ENCODE assay signal across 8 cellular contexts in genomic region chr7:17939670-17940301, GRCh38. TPM values are rescaled to one million over a fixed set of nuclear protein-coding genes. Genes with fewer than 3 reads are reported as not detected.
DNase-seq lines count a peak whose midpoint lies in the region; ATAC-seq and FAIRE-seq lines count a peak whose summit lies in the region.

No MANE protein-coding gene starts in this region.

- H3K36me3 ChIP-seq in SJSA1 (peaks cover 11% of the 10 kb centered on the region), trophoblast cell (ENCODE audit: control insufficient read depth in 1 of 2, insufficient read depth in 2 of 2, low read length in 2 of 2) (no peaks in the 10 kb centered on the region)

- H3K79me2 ChIP-seq in trophoblast cell (ENCODE audit: control insufficient read depth, insufficient read depth, low read length, poor library complexity): peaks cover 9% of the 10 kb centered on the region

- H3K79me1 ChIP-seq in trophoblast cell (ENCODE audit: low read length): peaks cover 13% of the 10 kb centered on the region

- H3K27me3 ChIP-seq in SJSA1 (replicated peaks): no peaks in the 10 kb centered on the region
- no peaks in the 10 kb centered on the region for H3K27me3 ChIP-seq in trophoblast cell (ENCODE audit: insufficient read depth, low read length)

- H3K27me3 Mint-ChIP-seq in activated naive CD8-positive, alpha-beta T cell: no peaks in the 10 kb centered on the region

- peak overlapping the region; percentile 97 for H3K27ac Mint-ChIP-seq in activated naive CD8-positive, alpha-beta T cell

- H2BK5ac ChIP-seq in trophoblast cell (ENCODE audit: low read depth, low read length, poor library complexity): peak overlapping the region; percentile 89

- peak overlapping the region; percentile 94 for H3K9ac ChIP-seq in trophoblast cell (ENCODE audit: low read length)

- no peaks in the 10 kb centered on the region for H3K9me3 ChIP-seq in SJSA1 (replicated peaks)
- H3K9me3 ChIP-seq in trophoblast cell (ENCODE audit: insufficient read depth, low read depth, low read length): no peaks in the 10 kb centered on the region

- peak overlapping the region; percentile 89 for H2AK5ac ChIP-seq in trophoblast cell (ENCODE audit: low read length)

- peak overlapping the region; percentile 99 for H3K4me3 Mint-ChIP-seq in activated naive CD8-positive, alpha-beta T cell

- H3K4me2 ChIP-seq in trophoblast cell (ENCODE audit: low read length): peak overlapping the region; percentile 70

- H2BK12ac ChIP-seq in trophoblast cell (ENCODE audit: low read length): peak overlapping the region; percentile 25

- H3K4me1 ChIP-seq in SJSA1 (replicated peaks): peaks cover 19% of the 10 kb centered on the region
- H3K4me1 ChIP-seq in trophoblast cell (ENCODE audit: control insufficient read depth in 1 of 2, insufficient read depth in 2 of 2, low read length in 2 of 2): peaks cover 0 to 2% of the 10 kb centered on the region in 2 experiments

- H3K4me3 ChIP-seq in SJSA1 (peak overlapping the region; percentile 80), trophoblast cell (ENCODE audit: low read depth, low read length) (peak overlapping the region; percentile 93)

- no peaks in the 10 kb centered on the region for H3K9me3 Mint-ChIP-seq in activated naive CD8-positive, alpha-beta T cell (ENCODE audit: low read depth)

- peak; percentile 30 for ATAC-seq in GM19463 (IDR thresholded peaks at IDR 0.05; ENCODE audit: unreplicated experiment)
- ATAC-seq in HG03565 (IDR thresholded peaks at IDR 0.05; ENCODE audit: unreplicated experiment): peak; percentile 10

- DNase-seq in COLO668 (lab: John Stamatoyannopoulos, UW; ENCODE audit: unreplicated experiment): peak; percentile 71
- DNase-seq in SJSA1 (ENCODE audit: low read depth in 1 of 2, low spot score in 2 of 2): peak; percentile 58 to 78
- peak; percentile 76 for DNase-seq in cardiac septum (ENCODE audit: low spot score)
- peak; percentile 15 to 38 for DNase-seq in trophoblast cell
- peak; percentile 45 for DNase-seq in urothelium cell line (ENCODE audit: low spot score)

- peak overlapping the region; percentile 97 for H3K18ac ChIP-seq in trophoblast cell (ENCODE audit: low read length)

- peak overlapping the region; percentile 92 for H4K91ac ChIP-seq in trophoblast cell (ENCODE audit: low read depth, low read length)

- H3K4ac ChIP-seq in trophoblast cell (ENCODE audit: low read depth, low read length): peak overlapping the region; percentile 95

- peak overlapping the region; percentile 97 for H3K14ac ChIP-seq in trophoblast cell (ENCODE audit: low read length)

- H2BK120ac ChIP-seq in trophoblast cell (ENCODE audit: insufficient read depth, low read length, poor library complexity): peak overlapping the region; percentile 85

- intact Hi-C loops in cardiac septum (cut with DNase I): no loop called here

- peaks cover 6% of the 10 kb centered on the region for H3K36me3 Mint-ChIP-seq in activated naive CD8-positive, alpha-beta T cell

- no peak overlapping the region for H3K23ac ChIP-seq in trophoblast cell (ENCODE audit: low read length)

- peaks cover 51% of the 10 kb centered on the region for H3K4me1 Mint-ChIP-seq in activated naive CD8-positive, alpha-beta T cell (ENCODE audit: low read depth)

- FAIRE-seq in urothelium cell line (lab: Jason Lieb, UNC): peak; percentile 46

- no CpG with 5 or more reads among the region's 28 CpGs for WGBS in trophoblast cell (ENCODE audit: extremely low coverage, insufficient coverage, insufficient read length)

- H4K12ac ChIP-seq in trophoblast cell (ENCODE audit: low read depth, low read length): peak overlapping the region; percentile 88

- H3K27ac ChIP-seq in SJSA1 (peak overlapping the region; percentile 81), trophoblast cell (ENCODE audit: low read depth, low read length) (peak overlapping the region; percentile 92)

- H2AFZ ChIP-seq in trophoblast cell (ENCODE audit: insufficient read depth, low read length, poor library complexity): peak overlapping the region; percentile 91

- H4K8ac ChIP-seq in trophoblast cell (ENCODE audit: low read depth, low read length): peak overlapping the region; percentile 96

RNA-seq across cellular contexts. Expression of gene SNX13, which starts 0.5 kb away (rescaled TPM):
- total RNA-seq in SJSA1 (2014; rRNA removed; shearing (Covaris generic)): 36.8 and 62.0 TPM in 2 replicates
- 48.8 TPM for total RNA-seq in cardiac septum
- 29.8 and 31.6 TPM in 2 replicates for polyA plus RNA-seq in trophoblast cell (2013)

Comparison
In these comparisons a context has a peak if more than half of its experiments do, and no peak if none do; other contexts are left out.
1. Peak in every context shown above with its lines: DNase-seq, ATAC-seq, H3K4me3 ChIP-seq and H3K27ac ChIP-seq.